ENCODE assay signal across 8 cellular contexts in genomic region chr17:489758-490329, GRCh38. TPM values are rescaled to one million over a fixed set of nuclear protein-coding genes. Genes with fewer than 3 reads are reported as not detected.
A peak's percentile ranks its signal among the peaks of the same experiment; 100 is the strongest.
DNase-seq lines count a peak whose midpoint lies in the region; ATAC-seq and TF ChIP-seq lines count a peak whose summit lies in the region.

No MANE protein-coding gene starts in this region.

- H2AFZ ChIP-seq in Karpas-422 (ENCODE audit: low read length) = no peak overlapping the region

- no peak overlapping the region for H3K4me2 ChIP-seq in Karpas-422 (ENCODE audit: low read depth, low read length, poor library complexity, severe bottlenecking)

- no peaks in the 10 kb centered on the region for H3K4me1 ChIP-seq in Karpas-422 (ENCODE audit: low read length)

- CTCF ChIA-PET in RWPE1 (lab: Yijun Ruan, JAX) = no interaction called here

- no peaks in the 10 kb centered on the region for H3K79me2 ChIP-seq in Karpas-422 (ENCODE audit: low read length)

- in situ Hi-C loops in astrocyte of the spinal cord (cut with HindIII; ENCODE audit: low sequenced_read_pairs) = no loop called here

- no peaks in the 10 kb centered on the region for H4K20me1 ChIP-seq in Karpas-422 (ENCODE audit: insufficient read depth, low read depth, low read length)

- no peak overlapping the region for H3K9ac ChIP-seq in Karpas-422 (ENCODE audit: low read length)

- H3K9me2 ChIP-seq in Karpas-422 (replicated peaks; ENCODE audit: insufficient read depth, low read length) = no peaks in the 10 kb centered on the region

- ATAC-seq in GM21825 (IDR thresholded peaks at IDR 0.05; ENCODE audit: unreplicated experiment) (no peak), HG02571 (IDR thresholded peaks at IDR 0.05; ENCODE audit: unreplicated experiment) (no peak)

- H3K4me3 ChIP-seq in astrocyte of the spinal cord (ENCODE audit: low read depth, low read length) (peak overlapping the region; percentile 56), kidney epithelial cell (ENCODE audit: low read depth, low read length) (peak overlapping the region; percentile 66), Karpas-422 (ENCODE audit: low read length) (no peak overlapping the region)

- no peaks in the 10 kb centered on the region; the same call in 1 of the 2 replicates for H3K9me3 ChIP-seq in Karpas-422 (ENCODE audit: low read length)

- DNase-seq in RWPE1 (ENCODE audit: low spot score) (no peak), astrocyte of the spinal cord (ENCODE audit: low read depth, low spot score) (peak; percentile 45), kidney epithelial cell (ENCODE audit: low read depth) (no peak), Karpas-422 (no peak)
- DNase-seq in stimulated activated CD4-positive, alpha-beta T cell treated with anti-CD3 and anti-CD28 coated beads, Interleukin-4, amount 100 ng/mL, for 48 hours (ENCODE audit: low read depth in 2 of 2) = peak; percentile 49 to 51

- no peak for TF ChIP-seq CTCF in RWPE1 (conservative IDR thresholded peaks at IDR 0.05; ENCODE audit: low read depth)
- TF ChIP-seq CTCF in astrocyte of the spinal cord (IDR thresholded peaks at IDR 0.05; ENCODE audit: low read depth, low read length) = no peak
- no peak for TF ChIP-seq CTCF in kidney epithelial cell (IDR thresholded peaks at IDR 0.05; ENCODE audit: insufficient read depth, low read length, poor library complexity, severe bottlenecking)

- POLR2A ChIA-PET in RWPE1 (lab: Yijun Ruan, JAX; ENCODE audit: low non-redundant PET) = no interaction called here

- peak; percentile 21 for TF ChIP-seq POLR2A in GM19099 (IDR thresholded peaks at IDR 0.05; ENCODE audit: extremely low read depth, insufficient read length, low read depth)

- H3K27me3 ChIP-seq in kidney epithelial cell (ENCODE audit: control insufficient read depth, insufficient read depth, low read length) (peaks cover 3% of the 10 kb centered on the region), Karpas-422 (ENCODE audit: low read length) (no peaks in the 10 kb centered on the region)

- peak overlapping the region; percentile 56 for H3K27ac ChIP-seq in RWPE1
- H3K27ac ChIP-seq in Karpas-422 (ENCODE audit: low read length) = no peak overlapping the region

- H3K36me3 ChIP-seq in kidney epithelial cell (ENCODE audit: control insufficient read depth, insufficient read depth, low read length) (no peaks in the 10 kb centered on the region), Karpas-422 (ENCODE audit: insufficient read depth, low read length) (no peaks in the 10 kb centered on the region)

RNA-seq across cellular contexts. Expression of gene RFLNB, which starts 44.1 kb away (rescaled TPM):
- 32.5 and 34.2 TPM in 2 replicates for total RNA-seq in kidney epithelial cell
- total RNA-seq in Karpas-422 (2014; rRNA removed; shearing (Covaris generic); ENCODE audit: low replicate concordance) = not detected in 2 replicates

Comparison
In these comparisons a context has a peak if more than half of its experiments do, and no peak if none do; other contexts are left out.
1. DNase-seq: peak in astrocyte of the spinal cord (single experiment) and stimulated activated CD4-positive, alpha-beta T cell treated with anti-CD3 and anti-CD28 coated beads, Interleukin-4, amount 100 ng/mL, for 48 hours (2 of 2); none in RWPE1 (single experiment), kidney epithelial cell (single experiment) and Karpas-422 (single experiment).
2. RNA of gene RFLNB, which starts 44.1 kb away (total RNA-seq): 32.5 to 34.2 TPM in kidney epithelial cell; not detected in Karpas-422; every median in the first group is over 10 times any median in the second.